Comparison of ENCODE assay signal across 13 cellular contexts in genomic region chr1:218349365-218350021, GRCh38. TPM values are rescaled to one million over a fixed set of nuclear protein-coding genes. Genes with fewer than 3 reads are reported as not detected.
A peak's percentile ranks its signal among the peaks of the same experiment; 100 is the strongest.
DNase-seq lines count a peak whose midpoint lies in the region; ATAC-seq, FAIRE-seq and TF ChIP-seq lines count a peak whose summit lies in the region.
"Had no signal": no experiment of that assay in that cellular context is flagged by ENCODE, and none has a peak within 500 bp of the region (broad histone marks: within the 10 kb centered on the region; RNA-seq: fewer than 3 reads in every experiment).

No MANE protein-coding gene starts in this region.

- H3K4me1 Mint-ChIP-seq in T-helper 17 cell = peaks cover 40% of the 10 kb centered on the region

- FAIRE-seq in RCC 7860 (lab: Jason Lieb, UNC) = peak; percentile 15

- H3K9me3 ChIP-seq in BLaER1 treated with 17β-estradiol and CSF1 and Interleukin-3, amounts not matched to agents 10 nM and 100 nM (replicated peaks in 1 of 11) = no peaks in the 10 kb centered on the region
- H3K9me3 ChIP-seq in T-helper 17 cell (ENCODE audit: control insufficient read depth, low read length, poor library complexity, severe bottlenecking) = no peaks in the 10 kb centered on the region

- peak overlapping the region; percentile 50 to 77 (median 66); a peak in 21 of 22 replicates for H3K4me2 ChIP-seq in BLaER1 treated with 17β-estradiol and CSF1 and Interleukin-3, amounts not matched to agents 10 nM and 100 nM
- H3K4me2 ChIP-seq: neural progenitor cell had no signal

- no peak for TF ChIP-seq CTCF in fibroblast of pulmonary artery (IDR thresholded peaks at IDR 0.05; ENCODE audit: low read length, missing control alignments)

- H3K9ac ChIP-seq in BLaER1 treated with 17β-estradiol and CSF1 and Interleukin-3, amounts not matched to agents 10 nM and 100 nM = no peak overlapping the region
- H3K9ac ChIP-seq in rectal smooth muscle tissue (ENCODE audit: low read length) = no peak overlapping the region
- H3K9ac ChIP-seq: neural progenitor cell had no signal

- no peak overlapping the region; a peak in 2 of 20 replicates for H3K4me3 ChIP-seq in BLaER1 treated with 17β-estradiol and CSF1 and Interleukin-3, amounts not matched to agents 10 nM and 100 nM
- H3K4me3 ChIP-seq in fibroblast of pulmonary artery (replicated peaks; ENCODE audit: low read depth, low read length) = peak overlapping the region; percentile 91
- H3K4me3 ChIP-seq in rectal smooth muscle tissue (ENCODE audit: low read length) = peak overlapping the region; percentile 19
- H3K4me3 ChIP-seq: neural progenitor cell had no signal

- ATAC-seq in GM18861 (IDR thresholded peaks at IDR 0.05; ENCODE audit: unreplicated experiment) = no peak
- ATAC-seq in GM18502 (IDR thresholded peaks at IDR 0.05; ENCODE audit: poor library complexity, unreplicated experiment) = no peak
- ATAC-seq in T-helper 17 cell = no peak

- H4K20me1 ChIP-seq in BLaER1 treated with 17β-estradiol and CSF1 and Interleukin-3, amounts not matched to agents 10 nM and 100 nM = peaks cover 0 to 42% (median 37%) of the 10 kb centered on the region in 11 experiments; a peak in 17 of 22 replicates

- H3K27ac Mint-ChIP-seq in T-helper 17 cell = no peak overlapping the region
- H3K27ac Mint-ChIP-seq: activated naive CD8-positive, alpha-beta T cell treated with anti-CD3 and anti-CD28 coated beads, Interleukin-2, amount 10 ng/mL, durations not matched to agents 7 days and 5 days; neural progenitor cell had no signal

- no peaks in the 10 kb centered on the region for H3K36me3 ChIP-seq in BLaER1 treated with 17β-estradiol and CSF1 and Interleukin-3, amounts not matched to agents 10 nM and 100 nM
- no peaks in the 10 kb centered on the region for H3K36me3 ChIP-seq in rectal smooth muscle tissue (ENCODE audit: control insufficient read depth, insufficient read depth, low read length)
- H3K36me3 ChIP-seq: neural progenitor cell had no signal

- no peak overlapping the region for H3K4me3 Mint-ChIP-seq in T-helper 17 cell
- H3K4me3 Mint-ChIP-seq: activated naive CD8-positive, alpha-beta T cell treated with anti-CD3 and anti-CD28 coated beads, Interleukin-2, amount 10 ng/mL, durations not matched to agents 7 days and 5 days; neural progenitor cell had no signal

- peaks cover 63 to 91% (median 67%) of the 10 kb centered on the region in 11 experiments for H3K27me3 ChIP-seq in BLaER1 treated with 17β-estradiol and CSF1 and Interleukin-3, amounts not matched to agents 10 nM and 100 nM
- H3K27me3 ChIP-seq in rectal smooth muscle tissue (ENCODE audit: control insufficient read depth, insufficient read depth, low read length) = no peaks in the 10 kb centered on the region

- peaks cover 21% of the 10 kb centered on the region for H3K27me3 Mint-ChIP-seq in T-helper 17 cell

- H3K27ac ChIP-seq in BLaER1 treated with 17β-estradiol and CSF1 and Interleukin-3, amounts not matched to agents 10 nM and 100 nM = no peak overlapping the region
- H3K27ac ChIP-seq in rectal smooth muscle tissue (ENCODE audit: low read depth, low read length) = peak overlapping the region; percentile 80
- H3K27ac ChIP-seq: neural progenitor cell had no signal

- DNase-seq in RCC 7860 (ENCODE audit: low spot score) (peak; percentile 35), fibroblast of pulmonary artery (ENCODE audit: low read depth) (peak; percentile 24), T-helper 17 cell (no peak)
- DNase-seq in activated effector memory CD4-positive, alpha-beta T cell treated with Interleukin-2 at 50 U/mL for 16 hours = no peak
- DNase-seq: activated naive CD8-positive, alpha-beta T cell treated with anti-CD3 and anti-CD28 coated beads, Interleukin-2, amount 10 ng/mL, durations not matched to agents 7 days and 5 days; NCI-H524 treated with DMSO at 0.1 percent for 48 hours; stimulated activated CD4-positive, alpha-beta T cell treated with anti-CD3 and anti-CD28 coated beads, Interleukin-4, amount 100 ng/mL, for 24 hours; substantia nigra had no signal

- no peaks in the 10 kb centered on the region for H3K36me3 Mint-ChIP-seq in T-helper 17 cell (ENCODE audit: low read depth)
- H3K36me3 Mint-ChIP-seq: neural progenitor cell had no signal

- H3K4me1 ChIP-seq in BLaER1 treated with 17β-estradiol and CSF1 and Interleukin-3, amounts not matched to agents 10 nM and 100 nM = peaks cover 43 to 62% (median 54%) of the 10 kb centered on the region in 10 experiments
- peaks cover 13% of the 10 kb centered on the region for H3K4me1 ChIP-seq in rectal smooth muscle tissue (ENCODE audit: control insufficient read depth, insufficient read depth, low read length)
- H3K4me1 ChIP-seq: neural progenitor cell had no signal

RNA-seq across cellular contexts. Expression of gene TGFB2, which starts 4.4 kb away (rescaled TPM):
- 1 to 10 TPM in 1 of 2 donors, under 1 TPM in 1; 0.17 to 3.0 TPM for total RNA-seq in T-helper 17 cell
- total RNA-seq: activated naive CD8-positive, alpha-beta T cell treated with anti-CD3 and anti-CD28 coated beads, Interleukin-2, amount 10 ng/mL, durations not matched to agents 7 days and 5 days had no signal

Comparison
In these comparisons a context has a peak if more than half of its experiments do, and no peak if none do; other contexts are left out.
1. H3K4me3 ChIP-seq: peak in fibroblast of pulmonary artery (single experiment) and rectal smooth muscle tissue (single experiment); none in BLaER1 treated with 17β-estradiol and CSF1 and Interleukin-3, amounts not matched to agents 10 nM and 100 nM (0 of 10).
2. DNase-seq: peak in RCC 7860 (single experiment) and fibroblast of pulmonary artery (single experiment); none in activated effector memory CD4-positive, alpha-beta T cell treated with Interleukin-2 at 50 U/mL for 16 hours (single experiment) and T-helper 17 cell (0 of 3).